16 cellular contexts compared by ENCODE assay signal in genomic region chr6:135037541-135037940, GRCh38. TPM values are rescaled to one million over a fixed set of nuclear protein-coding genes. Genes with fewer than 3 reads are reported as not detected.
DNase-seq lines count a peak whose midpoint lies in the region; ATAC-seq lines count a peak whose summit lies in the region.
"Had no signal": no experiment of that assay in that cellular context is flagged by ENCODE, and none has a peak within 500 bp of the region (broad histone marks: within the 10 kb centered on the region; RNA-seq: fewer than 3 reads in every experiment).

No MANE protein-coding gene starts in this region.

- H3K9me3 Mint-ChIP-seq in activated CD4-positive, alpha-beta T cell treated with anti-CD3 and anti-CD28 coated beads, Interleukin-2, amount 10 ng/mL, durations not matched to agents 24 days and 14 days = no peaks in the 10 kb centered on the region
- no peaks in the 10 kb centered on the region for H3K9me3 Mint-ChIP-seq in CD4-positive, CD25-positive, alpha-beta regulatory T cell
- no peaks in the 10 kb centered on the region for H3K9me3 Mint-ChIP-seq in activated naive CD8-positive, alpha-beta T cell treated with anti-CD3 and anti-CD28 coated beads for 36 hours

- H3K27ac ChIP-seq in CD4-positive, CD25-positive, alpha-beta regulatory T cell (ENCODE audit: insufficient read depth, low read length, poor library complexity, severe bottlenecking) = peak overlapping the region; percentile 23
- peak overlapping the region; percentile 55 for H3K27ac ChIP-seq in layer of hippocampus (ENCODE audit: low read depth, low read length)
- H3K27ac ChIP-seq: BLaER1 treated with 17β-estradiol and CSF1 and Interleukin-3, amounts not matched to agents 10 nM and 100 nM; GM23248 had no signal

- H3K27me3 ChIP-seq in CD4-positive, CD25-positive, alpha-beta regulatory T cell (ENCODE audit: control insufficient read depth, insufficient read depth, low read length) = no peaks in the 10 kb centered on the region
- H3K27me3 ChIP-seq in layer of hippocampus (ENCODE audit: control insufficient read depth, insufficient read depth, low read length) = no peaks in the 10 kb centered on the region
- H3K27me3 ChIP-seq: BLaER1 treated with 17β-estradiol and CSF1 and Interleukin-3, amounts not matched to agents 10 nM and 100 nM had no signal

- no peaks in the 10 kb centered on the region for H3K9me3 ChIP-seq in CD4-positive, CD25-positive, alpha-beta regulatory T cell (ENCODE audit: control insufficient read depth in 2 of 2, low read length in 2 of 2)

- H3K4me1 ChIP-seq in CD4-positive, CD25-positive, alpha-beta regulatory T cell (ENCODE audit: control insufficient read depth, insufficient read depth, low read length, poor library complexity, severe bottlenecking) = peaks cover 2% of the 10 kb centered on the region

- no peak overlapping the region for H3K4me3 ChIP-seq in CD4-positive, CD25-positive, alpha-beta regulatory T cell (ENCODE audit: low read depth, low read length)
- H3K4me3 ChIP-seq: BLaER1 treated with 17β-estradiol and CSF1 and Interleukin-3, amounts not matched to agents 10 nM and 100 nM; GM23248 had no signal

- H3K4me3 Mint-ChIP-seq in activated CD4-positive, alpha-beta T cell treated with anti-CD3 and anti-CD28 coated beads, Interleukin-2, amount 10 ng/mL, durations not matched to agents 24 days and 14 days = no peak overlapping the region
- H3K4me3 Mint-ChIP-seq in CD4-positive, CD25-positive, alpha-beta regulatory T cell = no peak overlapping the region
- no peak overlapping the region for H3K4me3 Mint-ChIP-seq in activated naive CD8-positive, alpha-beta T cell treated with anti-CD3 and anti-CD28 coated beads for 36 hours

- DNase-seq in activated CD4-positive, alpha-beta T cell treated with anti-CD3 and anti-CD28 coated beads, Interleukin-2, amount 10 ng/mL, durations not matched to agents 24 days and 14 days = no peak
- no peak for DNase-seq in activated CD4-positive, alpha-beta T cell treated with anti-CD3 and anti-CD28 coated beads, Interleukin-2, amount 50 U/mL, for 4 hours
- DNase-seq in CD4-positive, CD25-positive, alpha-beta regulatory T cell = no peak
- DNase-seq in activated naive CD8-positive, alpha-beta T cell treated with anti-CD3 and anti-CD28 coated beads for 36 hours = no peak
- DNase-seq in OCI-M1 (lab: John Stamatoyannopoulos, UW) (no peak), NCI-H2171 (lab: John Stamatoyannopoulos, UW) (no peak)
- DNase-seq: DMS79, GM23248, NCI-H1436, NCI-H2029 treated with DMSO at 0.1 percent for 48 hours, NCI-H524, RPMI8226 had no signal

- peaks cover 56% of the 10 kb centered on the region for H3K36me3 Mint-ChIP-seq in activated CD4-positive, alpha-beta T cell treated with anti-CD3 and anti-CD28 coated beads, Interleukin-2, amount 10 ng/mL, durations not matched to agents 24 days and 14 days (ENCODE audit: low read depth)
- peaks cover 43% of the 10 kb centered on the region for H3K36me3 Mint-ChIP-seq in CD4-positive, CD25-positive, alpha-beta regulatory T cell
- peaks cover 57% of the 10 kb centered on the region for H3K36me3 Mint-ChIP-seq in activated naive CD8-positive, alpha-beta T cell treated with anti-CD3 and anti-CD28 coated beads for 36 hours

- H3K27ac Mint-ChIP-seq in activated CD4-positive, alpha-beta T cell treated with anti-CD3 and anti-CD28 coated beads, Interleukin-2, amount 10 ng/mL, durations not matched to agents 24 days and 14 days = peak overlapping the region; percentile 8
- peak overlapping the region in 2 of 3 donors; percentile 20 to 51 for H3K27ac Mint-ChIP-seq in CD4-positive, CD25-positive, alpha-beta regulatory T cell
- H3K27ac Mint-ChIP-seq in activated naive CD8-positive, alpha-beta T cell treated with anti-CD3 and anti-CD28 coated beads for 36 hours = peak overlapping the region; percentile 29

- H3K36me3 ChIP-seq in CD4-positive, CD25-positive, alpha-beta regulatory T cell (ENCODE audit: control insufficient read depth, insufficient read depth, low read length) = peaks cover 52% of the 10 kb centered on the region

- intact Hi-C loops in activated CD4-positive, alpha-beta T cell treated with anti-CD3 and anti-CD28 coated beads, Interleukin-2, amount 10 ng/mL, durations not matched to agents 24 days and 14 days (cut with micrococcal nuclease) = no loop called here

- H3K4me1 Mint-ChIP-seq in activated CD4-positive, alpha-beta T cell treated with anti-CD3 and anti-CD28 coated beads, Interleukin-2, amount 10 ng/mL, durations not matched to agents 24 days and 14 days = peaks cover 26% of the 10 kb centered on the region
- peaks cover 28 to 58% (median 38%) of the 10 kb centered on the region in 4 donors for H3K4me1 Mint-ChIP-seq in CD4-positive, CD25-positive, alpha-beta regulatory T cell
- peaks cover 49% of the 10 kb centered on the region for H3K4me1 Mint-ChIP-seq in activated naive CD8-positive, alpha-beta T cell treated with anti-CD3 and anti-CD28 coated beads for 36 hours

- H3K27me3 Mint-ChIP-seq in activated CD4-positive, alpha-beta T cell treated with anti-CD3 and anti-CD28 coated beads, Interleukin-2, amount 10 ng/mL, durations not matched to agents 24 days and 14 days = no peaks in the 10 kb centered on the region
- H3K27me3 Mint-ChIP-seq in CD4-positive, CD25-positive, alpha-beta regulatory T cell = no peaks in the 10 kb centered on the region
- H3K27me3 Mint-ChIP-seq in activated naive CD8-positive, alpha-beta T cell treated with anti-CD3 and anti-CD28 coated beads for 36 hours = no peaks in the 10 kb centered on the region

- no peak for ATAC-seq in CD4-positive, CD25-positive, alpha-beta regulatory T cell (ENCODE audit: low read depth in 2 of 2)
- no peak for ATAC-seq in GM19452 (IDR thresholded peaks at IDR 0.05; ENCODE audit: unreplicated experiment)
- ATAC-seq: HCT116 had no signal

RNA-seq across cellular contexts. Expression of gene HBS1L, which starts 17.1 kb away (rescaled TPM):
- total RNA-seq in activated CD4-positive, alpha-beta T cell treated with anti-CD3 and anti-CD28 coated beads, Interleukin-2, amount 10 ng/mL, durations not matched to agents 24 days and 14 days = 94.4 and 104 TPM in 2 replicates
- total RNA-seq in CD4-positive, CD25-positive, alpha-beta regulatory T cell = 109 TPM
- 10 to 100 TPM; 49.4 to 66.8 (median 61.8) TPM for polyA plus RNA-seq in CD4-positive, CD25-positive, alpha-beta regulatory T cell
- total RNA-seq in activated naive CD8-positive, alpha-beta T cell treated with anti-CD3 and anti-CD28 coated beads for 36 hours = 100 to 1,000 TPM; 147 to 151 TPM
